1 cellular context compared by ENCODE assay signal in the genomic region with DNA sequence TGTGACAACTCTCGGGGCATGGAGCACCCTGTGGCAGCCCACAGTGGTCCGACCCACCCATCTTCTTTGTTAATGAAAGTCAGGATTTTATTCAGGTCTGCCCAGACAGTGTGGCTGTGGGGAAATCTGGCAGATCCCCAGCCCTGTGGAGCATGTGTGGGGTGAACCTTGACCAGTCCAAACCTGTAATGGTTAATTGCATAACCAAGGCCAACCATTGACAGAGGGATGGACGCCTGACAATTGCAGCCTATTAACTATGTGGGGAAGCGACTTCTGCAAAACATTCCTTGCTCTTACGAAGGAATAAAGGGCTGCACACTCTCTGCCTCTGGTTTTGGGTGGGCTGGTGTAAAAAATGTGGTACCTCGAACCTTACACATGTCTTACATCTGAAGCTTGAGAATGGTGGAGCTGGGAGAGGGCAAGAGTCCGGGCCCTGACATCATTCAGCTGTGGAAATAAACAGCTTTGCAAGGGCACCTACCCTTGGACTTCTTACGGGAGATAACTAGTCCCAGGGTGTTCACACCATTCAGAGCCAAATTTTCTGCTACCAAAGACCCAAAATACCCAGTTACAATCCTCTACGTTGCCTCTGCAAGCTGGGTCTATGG.
TF ChIP-seq lines count a peak whose summit lies in the region.

No MANE protein-coding gene starts in this region.

TF ChIP-seq in HepG2, 621 proteins besides CTCF, POLR2A, EP300 and RAD21 (continued from another document and continues in another):
- TF ChIP-seq, protein P1, sequence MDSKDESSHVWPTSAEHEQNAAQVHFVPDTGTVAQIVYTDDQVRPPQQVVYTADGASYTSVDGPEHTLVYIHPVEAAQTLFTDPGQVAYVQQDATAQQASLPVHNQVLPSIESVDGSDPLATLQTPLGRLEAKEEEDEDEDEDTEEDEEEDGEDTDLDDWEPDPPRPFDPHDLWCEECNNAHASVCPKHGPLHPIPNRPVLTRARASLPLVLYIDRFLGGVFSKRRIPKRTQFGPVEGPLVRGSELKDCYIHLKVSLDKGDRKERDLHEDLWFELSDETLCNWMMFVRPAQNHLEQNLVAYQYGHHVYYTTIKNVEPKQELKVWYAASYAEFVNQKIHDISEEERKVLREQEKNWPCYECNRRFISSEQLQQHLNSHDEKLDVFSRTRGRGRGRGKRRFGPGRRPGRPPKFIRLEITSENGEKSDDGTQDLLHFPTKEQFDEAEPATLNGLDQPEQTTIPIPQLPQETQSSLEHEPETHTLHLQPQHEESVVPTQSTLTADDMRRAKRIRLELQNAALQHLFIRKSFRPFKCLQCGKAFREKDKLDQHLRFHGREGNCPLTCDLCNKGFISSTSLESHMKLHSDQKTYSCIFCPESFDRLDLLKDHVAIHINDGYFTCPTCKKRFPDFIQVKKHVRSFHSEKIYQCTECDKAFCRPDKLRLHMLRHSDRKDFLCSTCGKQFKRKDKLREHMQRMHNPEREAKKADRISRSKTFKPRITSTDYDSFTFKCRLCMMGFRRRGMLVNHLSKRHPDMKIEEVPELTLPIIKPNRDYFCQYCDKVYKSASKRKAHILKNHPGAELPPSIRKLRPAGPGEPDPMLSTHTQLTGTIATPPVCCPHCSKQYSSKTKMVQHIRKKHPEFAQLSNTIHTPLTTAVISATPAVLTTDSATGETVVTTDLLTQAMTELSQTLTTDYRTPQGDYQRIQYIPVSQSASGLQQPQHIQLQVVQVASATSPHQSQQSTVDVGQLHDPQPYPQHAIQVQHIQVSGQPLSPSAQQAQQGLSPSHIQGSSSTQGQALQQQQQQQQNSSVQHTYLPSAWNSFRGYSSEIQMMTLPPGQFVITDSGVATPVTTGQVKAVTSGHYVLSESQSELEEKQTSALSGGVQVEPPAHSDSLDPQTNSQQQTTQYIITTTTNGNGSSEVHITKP (CRISPR knock-in tag; IDR thresholded peaks at IDR 0.05; ENCODE audit: low read depth), result 0 out of 2 replicates have a peak, but pooled peaks have one; percentile 34
- TF ChIP-seq RXRA (CRISPR knock-in tag; IDR thresholded peaks at IDR 0.05) (peak; percentile 29; the same call in 1 of the 2 replicates), REPIN1 (CRISPR knock-in tag; IDR thresholded peaks at IDR 0.05; ENCODE audit: borderline replicate concordance, low read depth) (peak; percentile 66), SALL1 (CRISPR knock-in tag; IDR thresholded peaks at IDR 0.05) (peak; percentile 60; the same call in 1 of the 2 replicates), ZNF292 (CRISPR knock-in tag; IDR thresholded peaks at IDR 0.05; ENCODE audit: borderline replicate concordance, low read depth) (peak; percentile 66; the same call in 1 of the 2 replicates), ZMYM4 (CRISPR knock-in tag; IDR thresholded peaks at IDR 0.05) (peak; percentile 58; the same call in 1 of the 2 replicates), PHF21A (CRISPR knock-in tag; IDR thresholded peaks at IDR 0.05) (peak; percentile 30; the same call in 1 of the 2 replicates), ZBTB21 (CRISPR knock-in tag; IDR thresholded peaks at IDR 0.05) (peak; percentile 11; the same call in 1 of the 2 replicates), ZNF652 (CRISPR knock-in tag; IDR thresholded peaks at IDR 0.05; ENCODE audit: borderline replicate concordance, low read depth) (peak; percentile 91), HDAC2 (CRISPR knock-in tag; IDR thresholded peaks at IDR 0.05) (peak; percentile 67; the same call in 1 of the 2 replicates), ZNF530 (CRISPR knock-in tag; IDR thresholded peaks at IDR 0.05; ENCODE audit: low read depth) (no peak), HNF4G (IDR thresholded peaks at IDR 0.05; ENCODE audit: borderline replicate concordance, low read depth, low read length) (peak; percentile 86), HNF4G (CRISPR knock-in tag; IDR thresholded peaks at IDR 0.05; ENCODE audit: borderline replicate concordance, low read depth) (peak; percentile 77; the same call in 1 of the 2 replicates), CEBPB (IDR thresholded peaks at IDR 0.05; ENCODE audit: borderline replicate concordance, low read depth, low read length) (peak; percentile 92), ZNF3 (CRISPR knock-in tag; IDR thresholded peaks at IDR 0.05) (no peak), HNF4A (CRISPR knock-in tag; IDR thresholded peaks at IDR 0.05) (peak; percentile 98), TEAD3 (CRISPR knock-in tag; optimal IDR thresholded peaks at IDR 0.05; ENCODE audit: borderline replicate concordance) (peak; percentile 38), FOXA3 (CRISPR knock-in tag; IDR thresholded peaks at IDR 0.05) (peak; percentile 48), HMGA1 (CRISPR knock-in tag; conservative IDR thresholded peaks at IDR 0.05) (no peak), SIX4 (CRISPR knock-in tag; IDR thresholded peaks at IDR 0.05) (no peak), IRF2 (CRISPR knock-in tag; IDR thresholded peaks at IDR 0.05) (0 out of 2 replicates have a peak, but pooled peaks have one; percentile 31), MIER3 (CRISPR knock-in tag; IDR thresholded peaks at IDR 0.05; ENCODE audit: borderline replicate concordance) (peak; percentile 60; the same call in 1 of the 2 replicates), ZNF501 (CRISPR knock-in tag; IDR thresholded peaks at IDR 0.05) (no peak), TOPORS (CRISPR knock-in tag; IDR thresholded peaks at IDR 0.05) (0 out of 2 replicates have a peak, but pooled peaks have one; percentile 23), TARDBP (CRISPR knock-in tag; IDR thresholded peaks at IDR 0.05) (0 out of 2 replicates have a peak, but pooled peaks have one; percentile 44), ZNF331 (CRISPR knock-in tag; IDR thresholded peaks at IDR 0.05) (peak; percentile 66; the same call in 1 of the 2 replicates), ZMYM3 (CRISPR knock-in tag; IDR thresholded peaks at IDR 0.05) (peak; percentile 30; the same call in 1 of the 2 replicates)
- TF ChIP-seq, protein P2, sequence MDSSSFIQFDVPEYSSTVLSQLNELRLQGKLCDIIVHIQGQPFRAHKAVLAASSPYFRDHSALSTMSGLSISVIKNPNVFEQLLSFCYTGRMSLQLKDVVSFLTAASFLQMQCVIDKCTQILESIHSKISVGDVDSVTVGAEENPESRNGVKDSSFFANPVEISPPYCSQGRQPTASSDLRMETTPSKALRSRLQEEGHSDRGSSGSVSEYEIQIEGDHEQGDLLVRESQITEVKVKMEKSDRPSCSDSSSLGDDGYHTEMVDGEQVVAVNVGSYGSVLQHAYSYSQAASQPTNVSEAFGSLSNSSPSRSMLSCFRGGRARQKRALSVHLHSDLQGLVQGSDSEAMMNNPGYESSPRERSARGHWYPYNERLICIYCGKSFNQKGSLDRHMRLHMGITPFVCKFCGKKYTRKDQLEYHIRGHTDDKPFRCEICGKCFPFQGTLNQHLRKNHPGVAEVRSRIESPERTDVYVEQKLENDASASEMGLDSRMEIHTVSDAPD (CRISPR knock-in tag; IDR thresholded peaks at IDR 0.05), result peak; percentile 71; the same call in 1 of the 2 replicates
- TF ChIP-seq, protein P3, sequence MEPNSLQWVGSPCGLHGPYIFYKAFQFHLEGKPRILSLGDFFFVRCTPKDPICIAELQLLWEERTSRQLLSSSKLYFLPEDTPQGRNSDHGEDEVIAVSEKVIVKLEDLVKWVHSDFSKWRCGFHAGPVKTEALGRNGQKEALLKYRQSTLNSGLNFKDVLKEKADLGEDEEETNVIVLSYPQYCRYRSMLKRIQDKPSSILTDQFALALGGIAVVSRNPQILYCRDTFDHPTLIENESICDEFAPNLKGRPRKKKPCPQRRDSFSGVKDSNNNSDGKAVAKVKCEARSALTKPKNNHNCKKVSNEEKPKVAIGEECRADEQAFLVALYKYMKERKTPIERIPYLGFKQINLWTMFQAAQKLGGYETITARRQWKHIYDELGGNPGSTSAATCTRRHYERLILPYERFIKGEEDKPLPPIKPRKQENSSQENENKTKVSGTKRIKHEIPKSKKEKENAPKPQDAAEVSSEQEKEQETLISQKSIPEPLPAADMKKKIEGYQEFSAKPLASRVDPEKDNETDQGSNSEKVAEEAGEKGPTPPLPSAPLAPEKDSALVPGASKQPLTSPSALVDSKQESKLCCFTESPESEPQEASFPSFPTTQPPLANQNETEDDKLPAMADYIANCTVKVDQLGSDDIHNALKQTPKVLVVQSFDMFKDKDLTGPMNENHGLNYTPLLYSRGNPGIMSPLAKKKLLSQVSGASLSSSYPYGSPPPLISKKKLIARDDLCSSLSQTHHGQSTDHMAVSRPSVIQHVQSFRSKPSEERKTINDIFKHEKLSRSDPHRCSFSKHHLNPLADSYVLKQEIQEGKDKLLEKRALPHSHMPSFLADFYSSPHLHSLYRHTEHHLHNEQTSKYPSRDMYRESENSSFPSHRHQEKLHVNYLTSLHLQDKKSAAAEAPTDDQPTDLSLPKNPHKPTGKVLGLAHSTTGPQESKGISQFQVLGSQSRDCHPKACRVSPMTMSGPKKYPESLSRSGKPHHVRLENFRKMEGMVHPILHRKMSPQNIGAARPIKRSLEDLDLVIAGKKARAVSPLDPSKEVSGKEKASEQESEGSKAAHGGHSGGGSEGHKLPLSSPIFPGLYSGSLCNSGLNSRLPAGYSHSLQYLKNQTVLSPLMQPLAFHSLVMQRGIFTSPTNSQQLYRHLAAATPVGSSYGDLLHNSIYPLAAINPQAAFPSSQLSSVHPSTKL (CRISPR knock-in tag; IDR thresholded peaks at IDR 0.05), result peak; percentile 77
- TF ChIP-seq, protein P4, sequence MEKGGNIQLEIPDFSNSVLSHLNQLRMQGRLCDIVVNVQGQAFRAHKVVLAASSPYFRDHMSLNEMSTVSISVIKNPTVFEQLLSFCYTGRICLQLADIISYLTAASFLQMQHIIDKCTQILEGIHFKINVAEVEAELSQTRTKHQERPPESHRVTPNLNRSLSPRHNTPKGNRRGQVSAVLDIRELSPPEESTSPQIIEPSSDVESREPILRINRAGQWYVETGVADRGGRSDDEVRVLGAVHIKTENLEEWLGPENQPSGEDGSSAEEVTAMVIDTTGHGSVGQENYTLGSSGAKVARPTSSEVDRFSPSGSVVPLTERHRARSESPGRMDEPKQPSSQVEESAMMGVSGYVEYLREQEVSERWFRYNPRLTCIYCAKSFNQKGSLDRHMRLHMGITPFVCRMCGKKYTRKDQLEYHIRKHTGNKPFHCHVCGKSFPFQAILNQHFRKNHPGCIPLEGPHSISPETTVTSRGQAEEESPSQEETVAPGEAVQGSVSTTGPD (CRISPR knock-in tag; IDR thresholded peaks at IDR 0.05), result 0 out of 2 replicates have a peak, but pooled peaks have one; percentile 36
- TF ChIP-seq, protein P5, sequence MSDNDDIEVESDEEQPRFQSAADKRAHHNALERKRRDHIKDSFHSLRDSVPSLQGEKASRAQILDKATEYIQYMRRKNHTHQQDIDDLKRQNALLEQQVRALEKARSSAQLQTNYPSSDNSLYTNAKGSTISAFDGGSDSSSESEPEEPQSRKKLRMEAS (IDR thresholded peaks at IDR 0.05), result peak; percentile 72
- TF ChIP-seq, protein P6, sequence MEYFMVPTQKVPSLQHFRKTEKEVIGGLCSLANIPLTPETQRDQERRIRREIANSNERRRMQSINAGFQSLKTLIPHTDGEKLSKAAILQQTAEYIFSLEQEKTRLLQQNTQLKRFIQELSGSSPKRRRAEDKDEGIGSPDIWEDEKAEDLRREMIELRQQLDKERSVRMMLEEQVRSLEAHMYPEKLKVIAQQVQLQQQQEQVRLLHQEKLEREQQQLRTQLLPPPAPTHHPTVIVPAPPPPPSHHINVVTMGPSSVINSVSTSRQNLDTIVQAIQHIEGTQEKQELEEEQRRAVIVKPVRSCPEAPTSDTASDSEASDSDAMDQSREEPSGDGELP (IDR thresholded peaks at IDR 0.05; ENCODE audit: borderline replicate concordance, low read depth), result peak; percentile 28; the same call in 1 of the 2 replicates
- TF ChIP-seq, protein P7, sequence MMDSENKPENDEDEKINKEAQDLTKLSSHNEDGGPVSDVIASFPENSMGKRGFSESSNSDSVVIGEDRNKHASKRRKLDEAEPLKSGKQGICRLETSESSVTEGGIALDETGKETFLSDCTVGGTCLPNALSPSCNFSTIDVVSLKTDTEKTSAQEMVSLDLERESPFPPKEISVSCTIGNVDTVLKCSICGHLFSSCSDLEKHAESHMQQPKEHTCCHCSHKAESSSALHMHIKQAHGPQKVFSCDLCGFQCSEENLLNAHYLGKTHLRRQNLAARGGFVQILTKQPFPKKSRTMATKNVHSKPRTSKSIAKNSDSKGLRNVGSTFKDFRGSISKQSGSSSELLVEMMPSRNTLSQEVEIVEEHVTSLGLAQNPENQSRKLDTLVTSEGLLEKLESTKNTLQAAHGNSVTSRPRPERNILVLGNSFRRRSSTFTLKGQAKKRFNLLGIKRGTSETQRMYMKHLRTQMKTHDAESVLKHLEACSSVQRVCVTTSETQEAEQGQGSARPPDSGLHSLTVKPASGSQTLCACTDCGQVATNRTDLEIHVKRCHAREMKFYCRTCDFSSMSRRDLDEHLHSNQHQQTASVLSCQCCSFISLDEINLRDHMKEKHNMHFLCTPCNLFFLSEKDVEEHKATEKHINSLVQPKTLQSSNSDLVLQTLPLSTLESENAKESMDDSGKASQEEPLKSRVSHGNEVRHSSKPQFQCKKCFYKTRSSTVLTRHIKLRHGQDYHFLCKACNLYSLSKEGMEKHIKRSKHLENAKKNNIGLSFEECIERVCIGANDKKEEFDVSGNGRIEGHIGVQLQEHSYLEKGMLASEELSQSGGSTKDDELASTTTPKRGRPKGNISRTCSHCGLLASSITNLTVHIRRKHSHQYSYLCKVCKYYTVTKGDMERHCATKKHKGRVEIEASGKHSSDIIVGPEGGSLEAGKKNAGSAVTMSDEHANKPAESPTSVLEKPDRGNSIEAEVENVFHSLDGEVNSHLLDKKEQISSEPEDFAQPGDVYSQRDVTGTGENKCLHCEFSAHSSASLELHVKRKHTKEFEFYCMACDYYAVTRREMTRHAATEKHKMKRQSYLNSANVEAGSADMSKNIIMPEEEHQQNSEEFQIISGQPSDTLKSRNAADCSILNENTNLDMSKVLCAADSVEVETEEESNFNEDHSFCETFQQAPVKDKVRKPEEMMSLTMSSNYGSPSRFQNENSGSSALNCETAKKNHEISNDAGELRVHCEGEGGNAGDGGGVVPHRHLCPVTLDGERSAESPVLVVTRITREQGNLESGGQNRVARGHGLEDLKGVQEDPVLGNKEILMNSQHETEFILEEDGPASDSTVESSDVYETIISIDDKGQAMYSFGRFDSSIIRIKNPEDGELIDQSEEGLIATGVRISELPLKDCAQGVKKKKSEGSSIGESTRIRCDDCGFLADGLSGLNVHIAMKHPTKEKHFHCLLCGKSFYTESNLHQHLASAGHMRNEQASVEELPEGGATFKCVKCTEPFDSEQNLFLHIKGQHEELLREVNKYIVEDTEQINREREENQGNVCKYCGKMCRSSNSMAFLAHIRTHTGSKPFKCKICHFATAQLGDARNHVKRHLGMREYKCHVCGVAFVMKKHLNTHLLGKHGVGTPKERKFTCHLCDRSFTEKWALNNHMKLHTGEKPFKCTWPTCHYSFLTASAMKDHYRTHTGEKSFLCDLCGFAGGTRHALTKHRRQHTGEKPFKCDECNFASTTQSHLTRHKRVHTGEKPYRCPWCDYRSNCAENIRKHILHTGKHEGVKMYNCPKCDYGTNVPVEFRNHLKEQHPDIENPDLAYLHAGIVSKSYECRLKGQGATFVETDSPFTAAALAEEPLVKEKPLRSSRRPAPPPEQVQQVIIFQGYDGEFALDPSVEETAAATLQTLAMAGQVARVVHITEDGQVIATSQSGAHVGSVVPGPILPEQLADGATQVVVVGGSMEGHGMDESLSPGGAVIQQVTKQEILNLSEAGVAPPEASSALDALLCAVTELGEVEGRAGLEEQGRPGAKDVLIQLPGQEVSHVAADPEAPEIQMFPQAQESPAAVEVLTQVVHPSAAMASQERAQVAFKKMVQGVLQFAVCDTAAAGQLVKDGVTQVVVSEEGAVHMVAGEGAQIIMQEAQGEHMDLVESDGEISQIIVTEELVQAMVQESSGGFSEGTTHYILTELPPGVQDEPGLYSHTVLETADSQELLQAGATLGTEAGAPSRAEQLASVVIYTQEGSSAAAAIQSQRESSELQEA (CRISPR knock-in tag; IDR thresholded peaks at IDR 0.05; ENCODE audit: not compliant biosample characterization), result no peak
- TF ChIP-seq, protein P8, sequence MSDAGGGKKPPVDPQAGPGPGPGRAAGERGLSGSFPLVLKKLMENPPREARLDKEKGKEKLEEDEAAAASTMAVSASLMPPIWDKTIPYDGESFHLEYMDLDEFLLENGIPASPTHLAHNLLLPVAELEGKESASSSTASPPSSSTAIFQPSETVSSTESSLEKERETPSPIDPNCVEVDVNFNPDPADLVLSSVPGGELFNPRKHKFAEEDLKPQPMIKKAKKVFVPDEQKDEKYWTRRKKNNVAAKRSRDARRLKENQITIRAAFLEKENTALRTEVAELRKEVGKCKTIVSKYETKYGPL (CRISPR knock-in tag; IDR thresholded peaks at IDR 0.05), result peak; percentile 99
